In the genomic region with DNA sequence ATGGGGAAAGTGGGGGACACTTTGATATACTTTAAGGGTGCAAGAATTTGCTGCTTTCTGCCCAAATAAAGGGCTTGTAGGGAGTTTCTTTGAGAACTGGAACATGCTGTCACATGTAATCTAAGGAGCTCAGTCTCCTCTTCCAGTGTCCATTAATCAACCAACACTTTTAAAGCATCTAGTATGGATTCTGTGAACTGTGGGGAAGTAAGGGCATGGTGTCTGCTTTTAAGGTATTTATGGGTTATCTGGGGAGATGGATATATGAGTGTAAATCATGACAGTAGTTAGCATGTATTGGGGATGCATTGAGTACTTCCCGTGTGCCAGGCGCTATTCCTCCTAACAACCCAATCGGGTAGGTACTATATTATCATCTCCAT, we compare ENCODE assay signal across 17 cellular contexts.
A peak's percentile ranks its signal among the peaks of the same experiment; 100 is the strongest.
DNase-seq lines count a peak whose midpoint lies in the region; ATAC-seq, FAIRE-seq and TF ChIP-seq lines count a peak whose summit lies in the region.
"Had no signal": no experiment of that assay in that cellular context is flagged by ENCODE, and none has a peak within 500 bp of the region (broad histone marks: within the 10 kb centered on the region; RNA-seq: fewer than 3 reads in every experiment).

No MANE protein-coding gene starts in this region.

- H3K79me2 ChIP-seq in mammary epithelial cell (ENCODE audit: insufficient read depth, low read length) = no peaks in the 10 kb centered on the region

- H3K9me3 Mint-ChIP-seq in progenitor cell of endocrine pancreas (ENCODE audit: low read depth) = peaks cover 2% of the 10 kb centered on the region

- WGBS in mammary epithelial cell (ENCODE audit: low coverage, missing lambda C conversion rate) = 48% methylated on average over 2 of the region's 3 CpGs

- FAIRE-seq in kidney (lab: Jason Lieb, UNC) = no peak

- H3K9me3 ChIP-seq in HUES48 (ENCODE audit: control insufficient read depth, insufficient read depth, low read length) (no peaks in the 10 kb centered on the region), mammary epithelial cell (replicated peaks; ENCODE audit: insufficient read depth, low read length) (no peaks in the 10 kb centered on the region), kidney (ENCODE audit: control insufficient read depth in 1 of 2, low read length in 2 of 2) (no peaks in the 10 kb centered on the region)

- BruUV-seq in mammary epithelial cell (replicated peaks; lab: Mats Ljungman, UMichigan) = no TSS peak

- no peak for ATAC-seq in activated CD4-positive, CD25-positive, alpha-beta regulatory T cell treated with anti-CD3 and anti-CD28 coated beads, Interleukin-2, amount 50 U/mL, for 24 hours
- ATAC-seq: activated CD4-positive, alpha-beta T cell treated with anti-CD3 and anti-CD28 coated beads for 36 hours; heart right ventricle had no signal

- intact Hi-C loops in mammary epithelial cell (cut with micrococcal nuclease) (loop anchor here (5.0 kb wide), 1 partner anchor 151 kb away; a partner anchor contains a TSS), kidney (cut with DNase I) (no loop called here)

- H4K20me1 ChIP-seq in mammary epithelial cell (ENCODE audit: insufficient read depth, low read length) = no peaks in the 10 kb centered on the region

- H3K27me3 ChIP-seq in HUES48 (ENCODE audit: control insufficient read depth, insufficient read depth, low read length) (peaks cover 5% of the 10 kb centered on the region; the same call in 1 of the 2 replicates), mammary epithelial cell (ENCODE audit: insufficient read depth, low read length) (no peaks in the 10 kb centered on the region)
- H3K27me3 ChIP-seq: cardiac muscle cell, heart right ventricle had no signal

- no peak overlapping the region for H3K4me3 ChIP-seq in HUES48 (ENCODE audit: low read depth, low read length)
- H3K4me3 ChIP-seq in mammary epithelial cell (replicated peaks in 1 of 3; ENCODE audit: insufficient read depth in 1 of 3, low read depth in 2 of 3, low read length in 3 of 3) = no peak overlapping the region
- peak overlapping the region in 1 of 2 donors; percentile 0 for H3K4me3 ChIP-seq in kidney (ENCODE audit: low read length in 2 of 2)
- H3K4me3 ChIP-seq: cardiac muscle cell, heart right ventricle had no signal

- peaks cover 38% of the 10 kb centered on the region for H3K4me1 Mint-ChIP-seq in progenitor cell of endocrine pancreas (ENCODE audit: low read depth)
- H3K4me1 Mint-ChIP-seq: activated CD4-positive, alpha-beta T cell treated with anti-CD3 and anti-CD28 coated beads for 36 hours had no signal

- H3K4me2 ChIP-seq in mammary epithelial cell (ENCODE audit: insufficient read depth, low read depth, low read length) = peak overlapping the region; percentile 67
- H3K4me2 ChIP-seq: KMS-11 had no signal

- H3K36me3 Mint-ChIP-seq in progenitor cell of endocrine pancreas (ENCODE audit: insufficient read depth) = peaks cover 2% of the 10 kb centered on the region

- H3K27ac ChIP-seq in HUES48 (ENCODE audit: low read depth, low read length) = peak overlapping the region; percentile 29
- H3K27ac ChIP-seq in mammary epithelial cell (ENCODE audit: insufficient read depth, low read depth, low read length) = no peak overlapping the region
- H3K27ac ChIP-seq in kidney (ENCODE audit: low read depth in 2 of 2, low read length in 2 of 2) = peak overlapping the region; percentile 47 to 63
- H3K27ac ChIP-seq: cardiac muscle cell, heart right ventricle, KMS-11 had no signal

- no peak for DNase-seq in mammary epithelial cell
- no peak for DNase-seq in kidney
- no peak for DNase-seq in progenitor cell of endocrine pancreas (ENCODE audit: low spot score, unreplicated experiment)
- no peak for DNase-seq in GM19240 (ENCODE audit: insufficient read length, low spot score)
- DNase-seq in NK-92 treated with Interleukin-12 subunit alpha and Interleukin-12 subunit beta, amount 100 ng/mL, for 24 hours (lab: John Stamatoyannopoulos, UW) = no peak
- no peak for DNase-seq in AG20443 (ENCODE audit: low spot score)
- DNase-seq: activated CD4-positive, alpha-beta T cell treated with anti-CD3 and anti-CD28 coated beads for 36 hours; HCEC 1CT; heart right ventricle; kidney glomerular epithelial cell; NCI-H1048; NCI-H82; stimulated activated CD4-positive, alpha-beta T cell treated with anti-CD3 and anti-CD28 coated beads, Interleukin-2, amount 100 ng/mL, for 48 hours had no signal

- H3K9ac ChIP-seq in HUES48 (ENCODE audit: low read depth, low read length) (peak overlapping the region; percentile 3; the same call in 1 of the 2 replicates), mammary epithelial cell (ENCODE audit: insufficient read depth, low read length) (no peak overlapping the region), kidney (ENCODE audit: low read length in 2 of 2) (peak overlapping the region in 1 of 2 donors; percentile 16)
- H3K9ac ChIP-seq: KMS-11 had no signal

- dilution Hi-C loops in mammary epithelial cell (cut with HindIII; ENCODE audit: low sequenced_read_pairs) = no loop called here

- H3K4me1 ChIP-seq in HUES48 (ENCODE audit: control insufficient read depth, insufficient read depth, low read length) (peaks cover 30% of the 10 kb centered on the region), mammary epithelial cell (ENCODE audit: insufficient read depth, low read length) (peaks cover 29% of the 10 kb centered on the region), kidney (ENCODE audit: control insufficient read depth in 1 of 2, insufficient read depth in 1 of 2, low read depth in 1 of 2, low read length in 2 of 2) (peaks cover 5 to 12% of the 10 kb centered on the region in 2 donors)

- H3K27ac Mint-ChIP-seq in progenitor cell of endocrine pancreas = peak overlapping the region; percentile 97
- H3K27ac Mint-ChIP-seq: activated CD4-positive, alpha-beta T cell treated with anti-CD3 and anti-CD28 coated beads for 36 hours had no signal

- H3K36me3 ChIP-seq in HUES48 (ENCODE audit: control insufficient read depth, insufficient read depth, low read length) (no peaks in the 10 kb centered on the region), mammary epithelial cell (ENCODE audit: insufficient read depth, low read length) (no peaks in the 10 kb centered on the region), kidney (ENCODE audit: control insufficient read depth in 1 of 2, insufficient read depth in 2 of 2, low read length in 2 of 2) (no peaks in the 10 kb centered on the region)
- H3K36me3 ChIP-seq: cardiac muscle cell, heart right ventricle had no signal

- H2AFZ ChIP-seq in mammary epithelial cell (ENCODE audit: low read depth, low read length) = peak overlapping the region; percentile 88

- peak overlapping the region; percentile 73 for H3K4me3 Mint-ChIP-seq in progenitor cell of endocrine pancreas (ENCODE audit: low read depth)
- H3K4me3 Mint-ChIP-seq: activated CD4-positive, alpha-beta T cell treated with anti-CD3 and anti-CD28 coated beads for 36 hours had no signal

- CTCF ChIA-PET in mammary epithelial cell (lab: Charles Lee; ENCODE audit: low non-redundant PET) = no interaction called here

- TF ChIP-seq CTCF in mammary epithelial cell (conservative IDR thresholded peaks at IDR 0.05 in 1 of 2, IDR thresholded peaks at IDR 0.05 in 1 of 2; ENCODE audit: extremely low read depth in 1 of 2, insufficient read depth in 1 of 2, low read depth in 1 of 2, low read length in 2 of 2) (no peak), kidney (IDR thresholded peaks at IDR 0.05; ENCODE audit: borderline replicate concordance, extremely low read depth, insufficient read depth) (no peak), progenitor cell of endocrine pancreas (IDR thresholded peaks at IDR 0.05; ENCODE audit: unreplicated experiment) (no peak)

- in situ Hi-C loops in mammary epithelial cell (cut with MboI; ENCODE audit: low sequenced_read_pairs in 2 of 2) = loop anchor here in 1 of 2 donors (10.0 kb wide), 1 partner anchor 133 kb away; no protein-coding TSS in a partner anchor

- no peaks in the 10 kb centered on the region for H3K27me3 Mint-ChIP-seq in progenitor cell of endocrine pancreas
- H3K27me3 Mint-ChIP-seq: activated CD4-positive, alpha-beta T cell treated with anti-CD3 and anti-CD28 coated beads for 36 hours had no signal
